1 cellular context compared by ENCODE assay signal in genomic region chr2:213766465-213766891, GRCh38.
A peak's percentile ranks its signal among the peaks of the same experiment; 100 is the strongest.
TF ChIP-seq lines count a peak whose summit lies in the region.

No MANE protein-coding gene starts in this region.

TF ChIP-seq in GM12878, 131 proteins besides CTCF, POLR2A, EP300 and RAD21 (continued from another document and continues in another):
- TF ChIP-seq, protein P1, sequence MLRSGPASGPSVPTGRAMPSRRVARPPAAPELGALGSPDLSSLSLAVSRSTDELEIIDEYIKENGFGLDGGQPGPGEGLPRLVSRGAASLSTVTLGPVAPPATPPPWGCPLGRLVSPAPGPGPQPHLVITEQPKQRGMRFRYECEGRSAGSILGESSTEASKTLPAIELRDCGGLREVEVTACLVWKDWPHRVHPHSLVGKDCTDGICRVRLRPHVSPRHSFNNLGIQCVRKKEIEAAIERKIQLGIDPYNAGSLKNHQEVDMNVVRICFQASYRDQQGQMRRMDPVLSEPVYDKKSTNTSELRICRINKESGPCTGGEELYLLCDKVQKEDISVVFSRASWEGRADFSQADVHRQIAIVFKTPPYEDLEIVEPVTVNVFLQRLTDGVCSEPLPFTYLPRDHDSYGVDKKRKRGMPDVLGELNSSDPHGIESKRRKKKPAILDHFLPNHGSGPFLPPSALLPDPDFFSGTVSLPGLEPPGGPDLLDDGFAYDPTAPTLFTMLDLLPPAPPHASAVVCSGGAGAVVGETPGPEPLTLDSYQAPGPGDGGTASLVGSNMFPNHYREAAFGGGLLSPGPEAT (IDR thresholded peaks at IDR 0.05; ENCODE audit: low read depth), result peak; percentile 60; the same call in 1 of the 2 replicates
- no peak for TF ChIP-seq MYB (IDR thresholded peaks at IDR 0.05; ENCODE audit: borderline replicate concordance, low read depth, low read length)
- TF ChIP-seq ATF7 (IDR thresholded peaks at IDR 0.05; ENCODE audit: low read depth), result peak; percentile 70
- TF ChIP-seq, protein P2, sequence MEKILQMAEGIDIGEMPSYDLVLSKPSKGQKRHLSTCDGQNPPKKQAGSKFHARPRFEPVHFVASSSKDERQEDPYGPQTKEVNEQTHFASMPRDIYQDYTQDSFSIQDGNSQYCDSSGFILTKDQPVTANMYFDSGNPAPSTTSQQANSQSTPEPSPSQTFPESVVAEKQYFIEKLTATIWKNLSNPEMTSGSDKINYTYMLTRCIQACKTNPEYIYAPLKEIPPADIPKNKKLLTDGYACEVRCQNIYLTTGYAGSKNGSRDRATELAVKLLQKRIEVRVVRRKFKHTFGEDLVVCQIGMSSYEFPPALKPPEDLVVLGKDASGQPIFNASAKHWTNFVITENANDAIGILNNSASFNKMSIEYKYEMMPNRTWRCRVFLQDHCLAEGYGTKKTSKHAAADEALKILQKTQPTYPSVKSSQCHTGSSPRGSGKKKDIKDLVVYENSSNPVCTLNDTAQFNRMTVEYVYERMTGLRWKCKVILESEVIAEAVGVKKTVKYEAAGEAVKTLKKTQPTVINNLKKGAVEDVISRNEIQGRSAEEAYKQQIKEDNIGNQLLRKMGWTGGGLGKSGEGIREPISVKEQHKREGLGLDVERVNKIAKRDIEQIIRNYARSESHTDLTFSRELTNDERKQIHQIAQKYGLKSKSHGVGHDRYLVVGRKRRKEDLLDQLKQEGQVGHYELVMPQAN (conservative IDR thresholded peaks at IDR 0.05), result no peak
- TF ChIP-seq NBN (IDR thresholded peaks at IDR 0.05), result peak; percentile 83
- peak; percentile 93; the same call in 1 of the 2 replicates for TF ChIP-seq ASH2L (IDR thresholded peaks at IDR 0.05; ENCODE audit: borderline replicate concordance, low read depth)
- no peak for TF ChIP-seq CUX1 (IDR thresholded peaks at IDR 0.05; ENCODE audit: insufficient replicate concordance, low read depth, low read length)
- TF ChIP-seq POU2F2 (IDR thresholded peaks at IDR 0.05; ENCODE audit: borderline replicate concordance, low read depth, low read length), result peak; percentile 96; the same call in 2 of the 3 replicates
- no peak for TF ChIP-seq ZZZ3 (IDR thresholded peaks at IDR 0.05; ENCODE audit: control insufficient read depth, insufficient read length, low read depth)
- 0 out of 2 replicates have a peak, but pooled peaks have one; percentile 19 for TF ChIP-seq ATF2 (IDR thresholded peaks at IDR 0.05; ENCODE audit: low read length)
- no peak for TF ChIP-seq ZSCAN29 (IDR thresholded peaks at IDR 0.05)
- TF ChIP-seq SKIL (IDR thresholded peaks at IDR 0.05; ENCODE audit: low read depth, poor library complexity, severe bottlenecking), result peak; percentile 50
- no peak for TF ChIP-seq ZNF207 (IDR thresholded peaks at IDR 0.05; ENCODE audit: borderline replicate concordance)
- TF ChIP-seq DPF2 (IDR thresholded peaks at IDR 0.05), result no peak
- TF ChIP-seq, protein P3, sequence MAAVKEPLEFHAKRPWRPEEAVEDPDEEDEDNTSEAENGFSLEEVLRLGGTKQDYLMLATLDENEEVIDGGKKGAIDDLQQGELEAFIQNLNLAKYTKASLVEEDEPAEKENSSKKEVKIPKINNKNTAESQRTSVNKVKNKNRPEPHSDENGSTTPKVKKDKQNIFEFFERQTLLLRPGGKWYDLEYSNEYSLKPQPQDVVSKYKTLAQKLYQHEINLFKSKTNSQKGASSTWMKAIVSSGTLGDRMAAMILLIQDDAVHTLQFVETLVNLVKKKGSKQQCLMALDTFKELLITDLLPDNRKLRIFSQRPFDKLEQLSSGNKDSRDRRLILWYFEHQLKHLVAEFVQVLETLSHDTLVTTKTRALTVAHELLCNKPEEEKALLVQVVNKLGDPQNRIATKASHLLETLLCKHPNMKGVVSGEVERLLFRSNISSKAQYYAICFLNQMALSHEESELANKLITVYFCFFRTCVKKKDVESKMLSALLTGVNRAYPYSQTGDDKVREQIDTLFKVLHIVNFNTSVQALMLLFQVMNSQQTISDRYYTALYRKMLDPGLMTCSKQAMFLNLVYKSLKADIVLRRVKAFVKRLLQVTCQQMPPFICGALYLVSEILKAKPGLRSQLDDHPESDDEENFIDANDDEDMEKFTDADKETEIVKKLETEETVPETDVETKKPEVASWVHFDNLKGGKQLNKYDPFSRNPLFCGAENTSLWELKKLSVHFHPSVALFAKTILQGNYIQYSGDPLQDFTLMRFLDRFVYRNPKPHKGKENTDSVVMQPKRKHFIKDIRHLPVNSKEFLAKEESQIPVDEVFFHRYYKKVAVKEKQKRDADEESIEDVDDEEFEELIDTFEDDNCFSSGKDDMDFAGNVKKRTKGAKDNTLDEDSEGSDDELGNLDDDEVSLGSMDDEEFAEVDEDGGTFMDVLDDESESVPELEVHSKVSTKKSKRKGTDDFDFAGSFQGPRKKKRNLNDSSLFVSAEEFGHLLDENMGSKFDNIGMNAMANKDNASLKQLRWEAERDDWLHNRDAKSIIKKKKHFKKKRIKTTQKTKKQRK (IDR thresholded peaks at IDR 0.05; ENCODE audit: low read depth, low read length), result no peak
- no peak for TF ChIP-seq ZBTB33 (IDR thresholded peaks at IDR 0.05)
- TF ChIP-seq CBFB (IDR thresholded peaks at IDR 0.05; ENCODE audit: low read depth), result no peak
- no peak for TF ChIP-seq NFYA (IDR thresholded peaks at IDR 0.05; ENCODE audit: borderline replicate concordance, low read depth, low read length)
- 0 out of 2 replicates have a peak, but pooled peaks have one; percentile 12 for TF ChIP-seq CHD2 (IDR thresholded peaks at IDR 0.05; ENCODE audit: borderline replicate concordance, low read depth, low read length)
- no peak for TF ChIP-seq FOS (IDR thresholded peaks at IDR 0.05; ENCODE audit: borderline replicate concordance, extremely low read depth, insufficient read length)
- TF ChIP-seq CBX3 (IDR thresholded peaks at IDR 0.05; ENCODE audit: borderline replicate concordance, low read depth), result no peak
- no peak for TF ChIP-seq POLR2AphosphoS5 (IDR thresholded peaks at IDR 0.05; ENCODE audit: low read length)
- TF ChIP-seq TCF12 (IDR thresholded peaks at IDR 0.05; ENCODE audit: low read depth, low read length), result no peak
- no peak for TF ChIP-seq NR2C1 (IDR thresholded peaks at IDR 0.05)
- no peak for TF ChIP-seq RFX5 (IDR thresholded peaks at IDR 0.05; ENCODE audit: low read depth, low read length)
- no peak for TF ChIP-seq ETV6 (conservative IDR thresholded peaks at IDR 0.05 in 1 of 2, IDR thresholded peaks at IDR 0.05 in 1 of 2; ENCODE audit: borderline replicate concordance in 1 of 2, low read depth in 1 of 2)
- TF ChIP-seq WRNIP1 (IDR thresholded peaks at IDR 0.05; ENCODE audit: borderline replicate concordance, low read depth, low read length), result 0 out of 2 replicates have a peak, but pooled peaks have one; percentile 58
- no peak for TF ChIP-seq SP1 (IDR thresholded peaks at IDR 0.05; ENCODE audit: low read depth, low read length)
- TF ChIP-seq ZNF687 (IDR thresholded peaks at IDR 0.05), result peak; percentile 50; the same call in 1 of the 2 replicates
- TF ChIP-seq SREBF1 (IDR thresholded peaks at IDR 0.05; ENCODE audit: low read length), result no peak
- peak; percentile 63 for TF ChIP-seq RUNX3 (IDR thresholded peaks at IDR 0.05; ENCODE audit: low read length)
- no peak for TF ChIP-seq BHLHE40 (IDR thresholded peaks at IDR 0.05; ENCODE audit: borderline replicate concordance in 1 of 2, low read depth in 2 of 2, low read length in 1 of 2)
- peak; percentile 50; the same call in 1 of the 2 replicates for TF ChIP-seq CREB1 (IDR thresholded peaks at IDR 0.05; ENCODE audit: low read depth)
- TF ChIP-seq MXI1 (IDR thresholded peaks at IDR 0.05; ENCODE audit: low read depth, low read length), result no peak
- no peak for TF ChIP-seq FOXM1 (IDR thresholded peaks at IDR 0.05; ENCODE audit: low read depth, low read length)
